ENCODE assay signal across 8 cellular contexts in genomic region chr19:5170329-5170745, GRCh38.
DNase-seq lines count a peak whose midpoint lies in the region; ATAC-seq and TF ChIP-seq lines count a peak whose summit lies in the region.

No MANE protein-coding gene starts in this region.

- ATAC-seq in HG03139 (IDR thresholded peaks at IDR 0.05; ENCODE audit: unreplicated experiment) (no peak), GM18505 (IDR thresholded peaks at IDR 0.05; ENCODE audit: unreplicated experiment) (no peak)

- DNase-seq in AG04450 (ENCODE audit: low read depth, low spot score) (no peak), KBM-7 (peak; percentile 50), activated T-cell treated with anti-CD3 and anti-CD28 coated beads for 48 hours (ENCODE audit: low read depth) (peak; percentile 61), iPS-NIHi11 (ENCODE audit: low spot score) (peak; percentile 58), DMS53 (lab: John Stamatoyannopoulos, UW) (no peak)
- peak; percentile 47 to 62 for DNase-seq in stimulated activated CD8-positive, alpha-beta memory T cell treated with anti-CD3 and anti-CD28 coated beads, Interleukin-2, amount 100 ng/mL, for 48 hours (ENCODE audit: low read depth in 2 of 2)

- peak; percentile 52 for TF ChIP-seq CTCF in AG04450 (IDR thresholded peaks at IDR 0.05; ENCODE audit: low read depth, low read length)

- POLR2A ChIA-PET in AG04450 (lab: Yijun Ruan, JAX): no interaction called here

- no peak for TF ChIP-seq POLR2A in GM18505 (IDR thresholded peaks at IDR 0.05; ENCODE audit: borderline replicate concordance, extremely low read depth, insufficient read depth, insufficient read length)

- in situ Hi-C loops in KBM-7 (cut with MboI; ENCODE audit: low pct_unique_long_range_greater_than_20kb, low sequenced_read_pairs): no loop called here

- CTCF ChIA-PET in AG04450 (lab: Charles Lee): interaction anchor here (0.6 to 1.7 kb wide), 3 partner anchors 9 to 549 kb away, joined by 3 to 5 read pairs (median 3); no protein-coding TSS in a partner anchor

- H3K9me3 ChIP-seq in AG04450 (ENCODE audit: control insufficient read depth, insufficient read depth, low read length): peaks cover 4% of the 10 kb centered on the region; the same call in 1 of the 2 replicates

- H3K27ac ChIP-seq in AG04450 (ENCODE audit: low read depth, low read length): no peak overlapping the region

- no peaks in the 10 kb centered on the region for H3K27me3 ChIP-seq in AG04450 (ENCODE audit: control insufficient read depth, insufficient read depth, low read length)

- H3K4me3 ChIP-seq in AG04450 (ENCODE audit: low read depth, low read length): no peak overlapping the region

Comparison
In these comparisons a context has a peak if more than half of its experiments do, and no peak if none do; other contexts are left out.
1. DNase-seq: peak in KBM-7 (single experiment), activated T-cell treated with anti-CD3 and anti-CD28 coated beads for 48 hours (single experiment), iPS-NIHi11 (single experiment) and stimulated activated CD8-positive, alpha-beta memory T cell treated with anti-CD3 and anti-CD28 coated beads, Interleukin-2, amount 100 ng/mL, for 48 hours (2 of 2); none in AG04450 (single experiment) and DMS53 (single experiment).